11 cellular contexts compared by ENCODE assay signal in genomic region chr4:88843067-88843723, GRCh38.
DNase-seq lines count a peak whose midpoint lies in the region; ATAC-seq and TF ChIP-seq lines count a peak whose summit lies in the region.
"Had no signal": no experiment of that assay in that cellular context is flagged by ENCODE, and none has a peak within 500 bp of the region (broad histone marks: within the 10 kb centered on the region; RNA-seq: fewer than 3 reads in every experiment).

No MANE protein-coding gene starts in this region.

- WGBS in heart left ventricle, 4 donors, result 48 to 72% (median 58%) methylated on average over 8 of the region's 8 CpGs
- WGBS in stomach, 5 donors, result 39 to 62% (median 48%) methylated on average over 8 of the region's 8 CpGs
- WGBS in right lobe of liver (ENCODE audit: insufficient coverage, low coverage, low lambda C conversion rate, missing lambda C conversion rate), result 79% methylated on average over 8 of the region's 8 CpGs

- no peak for TF ChIP-seq EP300 in stomach (IDR thresholded peaks at IDR 0.05)

- H3K36me3 ChIP-seq in heart left ventricle (no peaks in the 10 kb centered on the region), stomach (no peaks in the 10 kb centered on the region), right lobe of liver (no peaks in the 10 kb centered on the region)

- ATAC-seq in heart left ventricle (peak; percentile 58 to 81 (median 66)), right lobe of liver (no peak)

- TF ChIP-seq POLR2A in heart left ventricle (IDR thresholded peaks at IDR 0.05) (no peak), stomach (IDR thresholded peaks at IDR 0.05) (no peak), right lobe of liver (IDR thresholded peaks at IDR 0.05) (no peak)

- H3K9me3 ChIP-seq in heart left ventricle (no peaks in the 10 kb centered on the region), stomach (no peaks in the 10 kb centered on the region), right lobe of liver (no peaks in the 10 kb centered on the region)

- H3K4me1 ChIP-seq in heart left ventricle (peaks cover 0 to 24% (median 0%) of the 10 kb centered on the region in 12 donors), stomach (peaks cover 4 to 25% (median 8%) of the 10 kb centered on the region in 4 donors), right lobe of liver (no peaks in the 10 kb centered on the region)

- TF ChIP-seq CTCF in heart left ventricle (IDR thresholded peaks at IDR 0.05) (no peak), stomach (IDR thresholded peaks at IDR 0.05) (no peak), right lobe of liver (IDR thresholded peaks at IDR 0.05) (no peak)

- no peak overlapping the region for H3K4me3 ChIP-seq in heart left ventricle
- H3K4me3 ChIP-seq in stomach, result no peak overlapping the region
- H3K4me3 ChIP-seq in right lobe of liver, result no peak overlapping the region

- intact Hi-C loops in heart left ventricle (cut with DNase I) (no loop called here), stomach (cut with DNase I; ENCODE audit: low total_unique reads) (no loop called here), right lobe of liver (cut with DNase I) (no loop called here)

- no peak overlapping the region for H3K27ac ChIP-seq in heart left ventricle
- H3K27ac ChIP-seq in stomach, result peak overlapping the region; percentile 54 to 96 (median 74)
- H3K27ac ChIP-seq in right lobe of liver, result no peak overlapping the region

- DNase-seq in NCI-H1694 (lab: John Stamatoyannopoulos, UW), result peak; percentile 1
- no peak for DNase-seq in NCI-H1694 treated with DMSO at 0.1 percent for 48 hours (lab: John Stamatoyannopoulos, UW)
- DNase-seq in NCI-H69 (lab: John Stamatoyannopoulos, UW), result peak; percentile 86
- no peak for DNase-seq in heart left ventricle
- no peak for DNase-seq in stomach
- DNase-seq in right lobe of liver, result no peak
- no peak for DNase-seq in GF-D8 (lab: John Stamatoyannopoulos, UW)
- no peak for DNase-seq in amniotic stem cell (lab: John Stamatoyannopoulos, UW)
- DNase-seq: activated CD4-positive, alpha-beta T cell treated with anti-CD3 and anti-CD28 coated beads, Interleukin-2, amount 50 U/mL, for 1 hour; NCI-H2171; nucleus accumbens had no signal

- no peaks in the 10 kb centered on the region for H3K27me3 ChIP-seq in heart left ventricle
- no peaks in the 10 kb centered on the region for H3K27me3 ChIP-seq in stomach
- no peaks in the 10 kb centered on the region for H3K27me3 ChIP-seq in right lobe of liver

Comparison
In these comparisons a context has a peak if more than half of its experiments do, and no peak if none do; other contexts are left out.
1. DNase-seq: peak in NCI-H1694 (single experiment) and NCI-H69 (single experiment); none in NCI-H1694 treated with DMSO at 0.1 percent for 48 hours (single experiment), heart left ventricle (0 of 5), stomach (single experiment), right lobe of liver (0 of 3), GF-D8 (single experiment) and amniotic stem cell (single experiment).
2. ATAC-seq: peak in heart left ventricle (4 of 4); none in right lobe of liver (0 of 4).
3. H3K27ac ChIP-seq: peak in stomach (5 of 5); none in heart left ventricle (0 of 12) and right lobe of liver (0 of 3).